10 cellular contexts compared by ENCODE assay signal in genomic region chr1:55060133-55060999, GRCh38. TPM values are rescaled to one million over a fixed set of nuclear protein-coding genes. Genes with fewer than 3 reads are reported as not detected.
A peak's percentile ranks its signal among the peaks of the same experiment; 100 is the strongest.
DNase-seq lines count a peak whose midpoint lies in the region; ATAC-seq and TF ChIP-seq lines count a peak whose summit lies in the region.
"Had no signal": no experiment of that assay in that cellular context is flagged by ENCODE, and none has a peak within 500 bp of the region (broad histone marks: within the 10 kb centered on the region; RNA-seq: fewer than 3 reads in every experiment).

No MANE protein-coding gene starts in this region.

- no peaks in the 10 kb centered on the region for H3K9me3 ChIP-seq in uterus

- no peak overlapping the region for H3K4me3 ChIP-seq in uterus

- no peaks in the 10 kb centered on the region for H3K4me1 ChIP-seq in uterus

- no peaks in the 10 kb centered on the region for H3K27me3 ChIP-seq in uterus

- no peak for TF ChIP-seq CTCF in uterus (IDR thresholded peaks at IDR 0.05)

- H3K4me1 Mint-ChIP-seq in natural killer cell treated with Interleukin-12 subunit alpha and Interleukin-12 subunit beta and Interleukin-15 and Interleukin-18, amount 100 ng/mL, for 72 hours (ENCODE audit: low read depth in 2 of 2), result peaks cover 8% of the 10 kb centered on the region in 2 donors

- H3K36me3 Mint-ChIP-seq in natural killer cell treated with Interleukin-12 subunit alpha and Interleukin-12 subunit beta and Interleukin-15 and Interleukin-18, amount 100 ng/mL, for 72 hours, result no peaks in the 10 kb centered on the region
- H3K36me3 Mint-ChIP-seq: naive B cell had no signal

- no peak overlapping the region for H3K27ac ChIP-seq in uterus

- no peaks in the 10 kb centered on the region for H3K27me3 Mint-ChIP-seq in natural killer cell treated with Interleukin-12 subunit alpha and Interleukin-12 subunit beta and Interleukin-15 and Interleukin-18, amount 100 ng/mL, for 72 hours
- H3K27me3 Mint-ChIP-seq: naive B cell had no signal

- no peaks in the 10 kb centered on the region for H3K9me3 Mint-ChIP-seq in natural killer cell treated with Interleukin-12 subunit alpha and Interleukin-12 subunit beta and Interleukin-15 and Interleukin-18, amount 100 ng/mL, for 72 hours
- H3K9me3 Mint-ChIP-seq: naive B cell had no signal

- H3K4me3 Mint-ChIP-seq in natural killer cell treated with Interleukin-12 subunit alpha and Interleukin-12 subunit beta and Interleukin-15 and Interleukin-18, amount 100 ng/mL, for 72 hours, result no peak overlapping the region
- H3K4me3 Mint-ChIP-seq: naive B cell had no signal

- ATAC-seq in activated CD4-positive, CD25-positive, alpha-beta regulatory T cell treated with anti-CD3 and anti-CD28 coated beads, Interleukin-2, amount 50 U/mL, for 24 hours, result peak; percentile 59 to 66
- peak; percentile 54 for ATAC-seq in HG03175 (IDR thresholded peaks at IDR 0.05; ENCODE audit: unreplicated experiment)
- peak; percentile 66 to 73 for ATAC-seq in natural killer cell treated with Interleukin-12 subunit alpha and Interleukin-12 subunit beta and Interleukin-15 and Interleukin-18, amount 100 ng/mL, for 72 hours

- H3K27ac Mint-ChIP-seq in natural killer cell treated with Interleukin-12 subunit alpha and Interleukin-12 subunit beta and Interleukin-15 and Interleukin-18, amount 100 ng/mL, for 72 hours, result no peak overlapping the region
- H3K27ac Mint-ChIP-seq: naive B cell had no signal

- no peak for DNase-seq in activated CD4-positive, CD25-positive, alpha-beta regulatory T cell (lab: John Stamatoyannopoulos, UW)
- DNase-seq in activated CD8-positive, alpha-beta memory T cell treated with anti-CD3 and anti-CD28 coated beads, Interleukin-2, amount 50 U/mL, for 48 hours, result peak; percentile 61
- DNase-seq in natural killer cell treated with Interleukin-12 subunit alpha and Interleukin-12 subunit beta and Interleukin-15 and Interleukin-18, amount 100 ng/mL, for 72 hours (ENCODE audit: low spot score), result no peak
- DNase-seq in uterus (no peak), erythroblast (lab: John Stamatoyannopoulos, UW) (no peak), DMS153 treated with DMSO at 0.1 percent for 48 hours (lab: John Stamatoyannopoulos, UW; ENCODE audit: unreplicated experiment) (no peak)
- DNase-seq: naive B cell, NCI-H2107 had no signal

- TF ChIP-seq POLR2A in uterus (IDR thresholded peaks at IDR 0.05), result no peak
- TF ChIP-seq POLR2A in erythroblast (IDR thresholded peaks at IDR 0.05; ENCODE audit: low read length), result no peak

- H3K36me3 ChIP-seq in uterus, result no peaks in the 10 kb centered on the region

- intact Hi-C loops in uterus (cut with DNase I; ENCODE audit: low total_unique reads), result no loop called here

RNA-seq across cellular contexts. Expression of gene PCSK9, which starts 21.0 kb away (rescaled TPM):
- total RNA-seq in natural killer cell treated with Interleukin-12 subunit alpha and Interleukin-12 subunit beta and Interleukin-15 and Interleukin-18, amount 100 ng/mL, for 72 hours, result not detected
- total RNA-seq in uterus, result 1 to 10 TPM in 1 of 4 donors, not detected in 3; 2.9 TPM
